Comparison of ENCODE assay signal across 25 cellular contexts in the genomic region with DNA sequence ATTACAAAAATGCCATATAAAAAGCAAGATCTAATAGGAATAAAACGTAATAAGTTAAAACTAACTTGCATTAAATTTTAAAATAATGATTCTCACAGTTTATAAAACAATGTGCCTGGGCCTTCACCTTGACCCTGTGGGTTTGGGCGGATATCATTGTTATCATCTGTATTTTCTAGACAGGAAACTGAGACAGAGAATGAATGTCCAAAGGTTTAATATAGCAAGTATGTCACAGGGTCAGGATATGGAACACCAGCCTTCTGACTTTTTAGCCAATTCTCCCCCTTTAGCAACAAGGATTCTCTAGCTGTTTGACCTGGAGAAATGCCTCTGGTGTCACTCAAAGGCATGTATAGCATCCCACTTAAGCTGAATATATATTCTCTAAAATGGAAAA.
"Had no signal": no experiment of that assay in that cellular context is flagged by ENCODE, and none has a peak within 500 bp of the region (broad histone marks: within the 10 kb centered on the region; RNA-seq: fewer than 3 reads in every experiment).

No MANE protein-coding gene starts in this region.

- ATAC-seq: activated CD8-positive, alpha-beta memory T cell treated with anti-CD3 and anti-CD28 coated beads, Interleukin-2, amount 10 ng/mL, durations not matched to agents 7 days and 5 days; activated CD8-positive, alpha-beta T cell treated with anti-CD3 and anti-CD28 coated beads, Interleukin-2, amount 10 ng/mL, durations not matched to agents 7 days and 5 days; activated T-helper 17 cell treated with anti-CD3 and anti-CD28 coated beads, Interleukin-2, amount 50 U/mL, for 72 hours; T-helper 17 cell; WTC11 had no signal

- DNase-seq: activated CD4-positive, alpha-beta T cell treated with anti-CD3 and anti-CD28 coated beads for 48 hours; activated CD4-positive, alpha-beta T cell treated with anti-CD3 and anti-CD28 coated beads, Interleukin-2, amount 50 U/mL, for 4 hours; activated CD4-positive, CD25-positive, alpha-beta regulatory T cell treated with anti-CD3 and anti-CD28 coated beads, Interleukin-2, amount 50 U/mL, for 72 hours; activated CD8-positive, alpha-beta memory T cell treated with anti-CD3 and anti-CD28 coated beads, Interleukin-2, amount 10 ng/mL, durations not matched to agents 7 days and 5 days; activated CD8-positive, alpha-beta T cell treated with anti-CD3 and anti-CD28 coated beads, Interleukin-2, amount 10 ng/mL, durations not matched to agents 7 days and 5 days; activated gamma-delta T cell; activated naive CD4-positive, alpha-beta T cell treated with anti-CD3 and anti-CD28 coated beads for 36 hours; activated T-cell treated with anti-CD3 and anti-CD28 coated beads, Interleukin-2, amount 50 U/mL, for 48 hours; amygdala; NCI-H1092; NCI-H1417 treated with DMSO at 0.1 percent for 48 hours; NCI-H1694; NCI-H2029; NCI-H2107; NCI-H2171 treated with DMSO at 0.1 percent for 48 hours; NCI-H345; NCI-H510A; NCI-H526 treated with DMSO at 0.1 percent for 48 hours; NCI-H82; SIG-M5; T-helper 17 cell; T-helper 9 cell had no signal

- H3K27ac ChIP-seq: KMS-11 had no signal
